ENCODE assay signal across 9 cellular contexts in the genomic region with DNA sequence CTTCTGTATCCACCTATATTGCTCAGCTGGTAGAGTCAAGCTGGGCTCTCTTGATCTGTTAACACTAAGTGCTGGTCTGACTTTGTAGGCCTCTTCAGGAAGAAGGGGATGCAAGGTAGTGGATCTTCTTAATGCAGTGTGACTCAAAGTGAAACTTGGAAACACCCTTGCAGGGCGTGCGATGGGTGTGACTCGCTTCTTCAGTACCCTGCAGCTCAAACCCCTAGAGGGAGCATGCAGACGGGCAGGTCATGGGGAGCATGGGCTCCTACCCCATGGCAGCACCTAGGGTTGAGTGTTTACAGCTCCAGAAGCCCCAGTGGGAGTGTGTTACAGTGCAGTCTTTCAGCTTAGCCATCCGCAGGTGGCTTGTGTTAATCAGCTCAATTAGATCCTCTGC. TPM values are rescaled to one million over a fixed set of nuclear protein-coding genes. Genes with fewer than 3 reads are reported as not detected.
DNase-seq lines count a peak whose midpoint lies in the region; ATAC-seq and TF ChIP-seq lines count a peak whose summit lies in the region.
"Had no signal": no experiment of that assay in that cellular context is flagged by ENCODE, and none has a peak within 500 bp of the region (broad histone marks: within the 10 kb centered on the region; RNA-seq: fewer than 3 reads in every experiment).

No MANE protein-coding gene starts in this region.

- H3T11ph ChIP-seq in H9 (ENCODE audit: low read length), result no peak overlapping the region

- no peaks in the 10 kb centered on the region for H3K36me3 ChIP-seq in OCI-LY3 (replicated peaks; ENCODE audit: low read depth, low read length)
- H3K36me3 ChIP-seq: thoracic aorta had no signal

- H2BK120ac ChIP-seq in H9 (ENCODE audit: low read depth, low read length, poor library complexity, severe bottlenecking), result no peak overlapping the region

- 0 out of 4 replicates have a peak, but pooled peaks cover 0 to 2% of the 10 kb centered on the region in 2 experiments for H3K4me1 Mint-ChIP-seq in H9
- peaks cover 52% of the 10 kb centered on the region for H3K4me1 Mint-ChIP-seq in activated naive CD4-positive, alpha-beta T cell treated with anti-CD3 and anti-CD28 coated beads, Interleukin-2, amount 10 ng/mL, durations not matched to agents 7 days and 5 days

- no peak overlapping the region for H2BK5ac ChIP-seq in H9 (ENCODE audit: insufficient read length, low read length)

- H4K8ac ChIP-seq in H9 (replicated peaks; ENCODE audit: insufficient read length, low read depth, low read length), result no peak overlapping the region

- no peaks in the 10 kb centered on the region for H4K20me1 ChIP-seq in H9 (ENCODE audit: control insufficient read depth, insufficient read depth, insufficient read length)
- no peaks in the 10 kb centered on the region for H4K20me1 ChIP-seq in OCI-LY3 (ENCODE audit: insufficient read depth, low read length)

- TF ChIP-seq CTCF in GM12872 (IDR thresholded peaks at IDR 0.05; ENCODE audit: insufficient read depth, low read depth, low read length) (peak; percentile 56), H9 (conservative IDR thresholded peaks at IDR 0.05) (0 out of 3 replicates have a peak, but pooled peaks have one; percentile 20), OCI-LY3 (IDR thresholded peaks at IDR 0.05; ENCODE audit: low read depth, low read length) (peak; percentile 28)

- H3K23ac ChIP-seq in H9 (ENCODE audit: insufficient read length, low read depth, low read length), result no peak overlapping the region

- DNase-seq in H9 (no peak), RPMI8226 (no peak), sciatic nerve (ENCODE audit: low spot score) (no peak), SW 1271 (lab: John Stamatoyannopoulos, UW) (no peak)
- DNase-seq in activated naive CD4-positive, alpha-beta T cell treated with anti-CD3 and anti-CD28 coated beads, Interleukin-2, amount 10 ng/mL, durations not matched to agents 7 days and 5 days, result peak; percentile 86
- peak; percentile 31 for DNase-seq in stimulated activated CD8-positive, alpha-beta memory T cell treated with anti-CD3 and anti-CD28 coated beads, Interleukin-12 subunit alpha, Interleukin-12 subunit beta, amount 100 ng/mL, for 4 hours (ENCODE audit: low read depth)

- H3K4me3 Mint-ChIP-seq in H9, result no peak overlapping the region
- peak overlapping the region; percentile 60 for H3K4me3 Mint-ChIP-seq in activated naive CD4-positive, alpha-beta T cell treated with anti-CD3 and anti-CD28 coated beads, Interleukin-2, amount 10 ng/mL, durations not matched to agents 7 days and 5 days

- H3K4ac ChIP-seq in H9 (ENCODE audit: low read depth, low read length), result no peak overlapping the region

- H4K91ac ChIP-seq in H9 (ENCODE audit: insufficient read length, low read depth, low read length), result no peak overlapping the region

- H3K18ac ChIP-seq in H9 (ENCODE audit: insufficient read length, low read depth, low read length), result no peak overlapping the region

- no peak overlapping the region for H2BK12ac ChIP-seq in H9 (ENCODE audit: insufficient read length, low read depth, low read length)

- no peaks in the 10 kb centered on the region for H3K79me1 ChIP-seq in H9 (ENCODE audit: insufficient read depth, low read depth, low read length, poor library complexity, severe bottlenecking)

- H3K9me3 ChIP-seq in H9 (ENCODE audit: control insufficient read depth, low read depth, low read length) (no peaks in the 10 kb centered on the region), OCI-LY3 (ENCODE audit: insufficient read depth, low read length) (peaks cover 4% of the 10 kb centered on the region; the same call in 1 of the 2 replicates)
- H3K9me3 ChIP-seq: thoracic aorta had no signal

- H3K4me2 ChIP-seq in H9 (ENCODE audit: insufficient read depth, insufficient read length, low read length) (no peak overlapping the region), OCI-LY3 (ENCODE audit: low read length) (peak overlapping the region; percentile 36)

- intact Hi-C loops in sciatic nerve (cut with DNase I), result no loop called here

- no peaks in the 10 kb centered on the region for H3K27me3 ChIP-seq in H9 (ENCODE audit: insufficient read depth, low read length)
- no peaks in the 10 kb centered on the region for H3K27me3 ChIP-seq in OCI-LY3 (ENCODE audit: low read depth, low read length)

- no peaks in the 10 kb centered on the region for H3K23me2 ChIP-seq in H9 (ENCODE audit: insufficient read length, low read depth, low read length, poor library complexity, severe bottlenecking)

- H2AFZ ChIP-seq in H9 (ENCODE audit: low read length), result no peak overlapping the region
- H2AFZ ChIP-seq in OCI-LY3 (ENCODE audit: low read depth, low read length), result no peak overlapping the region

- no CpG with 5 or more reads among the region's 5 CpGs for WGBS in H9 (ENCODE audit: extremely low coverage, insufficient read length, low lambda C conversion rate)

- CTCF ChIA-PET in activated naive CD4-positive, alpha-beta T cell treated with anti-CD3 and anti-CD28 coated beads, Interleukin-2, amount 10 ng/mL, durations not matched to agents 7 days and 5 days (lab: Charles Lee), result interaction anchor here (0.6 to 1.7 kb wide), 8 partner anchors 12 to 176 kb away, joined by 3 to 10 read pairs (median 3); no protein-coding TSS in a partner anchor

- H3K4me3 ChIP-seq in OCI-LY3 (ENCODE audit: low read length), result no peak overlapping the region
- H3K4me3 ChIP-seq: thoracic aorta had no signal

- H3K79me2 ChIP-seq in H9 (ENCODE audit: insufficient read depth, low read length) (no peaks in the 10 kb centered on the region), OCI-LY3 (ENCODE audit: low read length) (no peaks in the 10 kb centered on the region)

- H3K27me3 Mint-ChIP-seq in H9 (ENCODE audit: low read depth), result no peaks in the 10 kb centered on the region; the same call in 1 of the 2 replicates
- no peaks in the 10 kb centered on the region for H3K27me3 Mint-ChIP-seq in activated naive CD4-positive, alpha-beta T cell treated with anti-CD3 and anti-CD28 coated beads, Interleukin-2, amount 10 ng/mL, durations not matched to agents 7 days and 5 days

- no peak overlapping the region for H3K27ac Mint-ChIP-seq in H9
- H3K27ac Mint-ChIP-seq in activated naive CD4-positive, alpha-beta T cell treated with anti-CD3 and anti-CD28 coated beads, Interleukin-2, amount 10 ng/mL, durations not matched to agents 7 days and 5 days, result peak overlapping the region; percentile 96

- H2BK15ac ChIP-seq in H9 (ENCODE audit: low read depth, low read length), result no peak overlapping the region

- no peak overlapping the region for H3K9ac ChIP-seq in H9 (ENCODE audit: extremely low read depth, insufficient read length, low read length)
- H3K9ac ChIP-seq in OCI-LY3 (ENCODE audit: low read length), result no peak overlapping the region

- no peaks in the 10 kb centered on the region for H3K4me1 ChIP-seq in H9 (ENCODE audit: insufficient read depth, low read length)
- H3K4me1 ChIP-seq in OCI-LY3 (ENCODE audit: low read length), result peaks cover 16% of the 10 kb centered on the region

- H3K9me3 Mint-ChIP-seq in H9, result peaks cover 0 to 5% of the 10 kb centered on the region in 2 experiments; a peak in 1 of 5 replicates
- H3K9me3 Mint-ChIP-seq in activated naive CD4-positive, alpha-beta T cell treated with anti-CD3 and anti-CD28 coated beads, Interleukin-2, amount 10 ng/mL, durations not matched to agents 7 days and 5 days, result peaks cover 29% of the 10 kb centered on the region

- ATAC-seq in sciatic nerve, result no peak

- H3K56ac ChIP-seq in H9 (ENCODE audit: insufficient read length, low read depth, low read length), result no peak overlapping the region

- no peak overlapping the region for H2AK5ac ChIP-seq in H9 (ENCODE audit: insufficient read length, low read length)

- no peak overlapping the region for H4K5ac ChIP-seq in H9 (ENCODE audit: insufficient read length, low read depth, low read length)

- no peaks in the 10 kb centered on the region; a peak in 1 of 7 replicates for H3K36me3 Mint-ChIP-seq in H9 (ENCODE audit: insufficient read depth in 1 of 3, low read depth in 3 of 3)
- peaks cover 45% of the 10 kb centered on the region for H3K36me3 Mint-ChIP-seq in activated naive CD4-positive, alpha-beta T cell treated with anti-CD3 and anti-CD28 coated beads, Interleukin-2, amount 10 ng/mL, durations not matched to agents 7 days and 5 days

- H3K14ac ChIP-seq in H9 (ENCODE audit: insufficient read depth, low read length), result no peak overlapping the region

- H3K27ac ChIP-seq in H9 (ENCODE audit: insufficient read length, low read depth, low read length) (no peak overlapping the region), OCI-LY3 (ENCODE audit: low read length) (no peak overlapping the region)
- H3K27ac ChIP-seq: thoracic aorta had no signal

- no peak overlapping the region for H2BK20ac ChIP-seq in H9 (ENCODE audit: low read depth, low read length, poor library complexity, severe bottlenecking)

RNA-seq across cellular contexts. Expression of gene SAMD3, which starts 0.8 kb away (rescaled TPM):
- total RNA-seq in H9 (2021), result 0.26 and 0.39 TPM in 2 replicates
- 3.6 TPM for total RNA-seq in sciatic nerve

Comparison
In these comparisons a context has a peak if more than half of its experiments do, and no peak if none do; other contexts are left out.
1. DNase-seq: peak in activated naive CD4-positive, alpha-beta T cell treated with anti-CD3 and anti-CD28 coated beads, Interleukin-2, amount 10 ng/mL, durations not matched to agents 7 days and 5 days (single experiment) and stimulated activated CD8-positive, alpha-beta memory T cell treated with anti-CD3 and anti-CD28 coated beads, Interleukin-12 subunit alpha, Interleukin-12 subunit beta, amount 100 ng/mL, for 4 hours (single experiment); none in H9 (single experiment), RPMI8226 (single experiment), sciatic nerve (single experiment) and SW 1271 (0 of 2).
2. Peak in every context shown above with its lines, with median percentiles within 50 percentile points of each other: CTCF ChIP-seq.